Comparison of ENCODE assay signal across 25 cellular contexts in genomic region chr9:98745470-98745869, GRCh38.
"Had no signal": no experiment of that assay in that cellular context is flagged by ENCODE, and none has a peak within 500 bp of the region (broad histone marks: within the 10 kb centered on the region; RNA-seq: fewer than 3 reads in every experiment).

No MANE protein-coding gene starts in this region.

- H3K27ac ChIP-seq: adrenal gland, breast epithelium, KMS-11, SK-N-MC had no signal

- H3K4me3 Mint-ChIP-seq: activated CD4-positive, alpha-beta memory T cell treated with anti-CD3 and anti-CD28 coated beads for 36 hours; activated CD4-positive, alpha-beta T cell treated with anti-CD3 and anti-CD28 coated beads, Interleukin-2, amount 10 ng/mL, durations not matched to agents 7 days and 5 days; activated naive CD8-positive, alpha-beta T cell treated with anti-CD3 and anti-CD28 coated beads, Interleukin-2, amount 10 ng/mL, durations not matched to agents 7 days and 5 days; T-helper 1 cell treated with Interleukin-12 subunit alpha and Interleukin-12 subunit beta and Interleukin-4 antibody, amounts not matched to agents 30 μg/mL and 1 μg/mL, for 36 hours had no signal

- H3K27me3 Mint-ChIP-seq: activated CD4-positive, alpha-beta memory T cell treated with anti-CD3 and anti-CD28 coated beads for 36 hours; activated CD4-positive, alpha-beta T cell treated with anti-CD3 and anti-CD28 coated beads, Interleukin-2, amount 10 ng/mL, durations not matched to agents 7 days and 5 days; activated naive CD8-positive, alpha-beta T cell treated with anti-CD3 and anti-CD28 coated beads, Interleukin-2, amount 10 ng/mL, durations not matched to agents 7 days and 5 days had no signal

- H3K27ac Mint-ChIP-seq: activated CD4-positive, alpha-beta memory T cell treated with anti-CD3 and anti-CD28 coated beads for 36 hours; activated CD4-positive, alpha-beta T cell treated with anti-CD3 and anti-CD28 coated beads, Interleukin-2, amount 10 ng/mL, durations not matched to agents 7 days and 5 days; activated naive CD8-positive, alpha-beta T cell treated with anti-CD3 and anti-CD28 coated beads, Interleukin-2, amount 10 ng/mL, durations not matched to agents 7 days and 5 days; T-helper 1 cell treated with Interleukin-12 subunit alpha and Interleukin-12 subunit beta and Interleukin-4 antibody, amounts not matched to agents 30 μg/mL and 1 μg/mL, for 36 hours had no signal

- H3K4me1 Mint-ChIP-seq: activated CD4-positive, alpha-beta T cell treated with anti-CD3 and anti-CD28 coated beads, Interleukin-2, amount 10 ng/mL, durations not matched to agents 7 days and 5 days; activated naive CD8-positive, alpha-beta T cell treated with anti-CD3 and anti-CD28 coated beads, Interleukin-2, amount 10 ng/mL, durations not matched to agents 7 days and 5 days had no signal

- DNase-seq: activated CD4-positive, alpha-beta memory T cell treated with anti-CD3 and anti-CD28 coated beads for 36 hours; activated CD4-positive, alpha-beta T cell treated with anti-CD3 and anti-CD28 coated beads, Interleukin-2, amount 10 ng/mL, durations not matched to agents 7 days and 5 days; activated CD4-positive, CD25-positive, alpha-beta regulatory T cell; activated CD8-positive, alpha-beta memory T cell treated with anti-CD3 and anti-CD28 coated beads for 24 hours; activated naive CD4-positive, alpha-beta T cell treated with anti-CD3 and anti-CD28 coated beads, Interleukin-2, amount 50 U/mL, for 16 hours; activated naive CD8-positive, alpha-beta T cell treated with anti-CD3 and anti-CD28 coated beads, Interleukin-2, amount 10 ng/mL, durations not matched to agents 7 days and 5 days; activated T-cell treated with anti-CD3 and anti-CD28 coated beads for 4 hours; activated T-cell treated with anti-CD3 and anti-CD28 coated beads, Interleukin-2, amount 50 U/mL, for 48 hours; adrenal gland; cortex of kidney; NCI-H1092; NCI-H1417; NCI-H1694; NCI-H2029; NCI-H2107; NCI-H510A treated with DMSO at 0.1 percent for 48 hours; NCI-H748 treated with DMSO at 0.1 percent for 48 hours; OCI-M1; RPMI8226 had no signal

- H3K9me3 Mint-ChIP-seq: activated CD4-positive, alpha-beta T cell treated with anti-CD3 and anti-CD28 coated beads, Interleukin-2, amount 10 ng/mL, durations not matched to agents 7 days and 5 days; activated naive CD8-positive, alpha-beta T cell treated with anti-CD3 and anti-CD28 coated beads, Interleukin-2, amount 10 ng/mL, durations not matched to agents 7 days and 5 days; T-helper 1 cell treated with Interleukin-12 subunit alpha and Interleukin-12 subunit beta and Interleukin-4 antibody, amounts not matched to agents 30 μg/mL and 1 μg/mL, for 36 hours had no signal

- ATAC-seq: Panc1, Right ventricle myocardium inferior had no signal
